4 cellular contexts compared by ENCODE assay signal in the genomic region with DNA sequence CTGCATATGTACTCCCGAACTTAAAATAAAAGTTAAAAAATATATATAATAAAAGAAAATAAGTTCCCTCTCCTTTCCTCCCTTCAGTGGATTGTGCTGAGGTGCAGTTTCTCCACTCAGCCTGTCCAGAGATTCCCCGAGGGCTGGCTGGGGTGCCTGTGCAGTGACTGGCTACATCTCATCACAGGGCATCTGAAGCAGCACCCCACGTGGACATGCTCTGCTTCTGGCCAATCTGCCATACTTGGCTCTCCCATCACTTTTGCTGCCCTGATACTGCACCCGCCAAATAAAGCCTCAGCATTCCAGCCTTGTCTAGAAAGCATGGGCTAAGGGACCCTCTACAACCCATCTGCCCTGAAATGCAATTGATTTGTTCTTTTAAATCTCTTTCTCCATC.
"Had no signal": no experiment of that assay in that cellular context is flagged by ENCODE, and none has a peak within 500 bp of the region (broad histone marks: within the 10 kb centered on the region; RNA-seq: fewer than 3 reads in every experiment).

No MANE protein-coding gene starts in this region.

- DNase-seq: H9 had no signal

- H3K9me3 Mint-ChIP-seq: GM23338, H9, IgD-negative memory B cell had no signal

- ATAC-seq: GM23338 had no signal

- H3K4me3 Mint-ChIP-seq: GM23338, H9, IgD-negative memory B cell had no signal

- H3K27ac Mint-ChIP-seq: GM23338, H9, IgD-negative memory B cell had no signal

- H3K4me3 ChIP-seq: GM23338 had no signal

- H3K27ac ChIP-seq: HL-60 had no signal

- H3K36me3 Mint-ChIP-seq: IgD-negative memory B cell had no signal
